Comparison of ENCODE assay signal across 12 cellular contexts in genomic region chr22:17035976-17036841, GRCh38. TPM values are rescaled to one million over a fixed set of nuclear protein-coding genes. Genes with fewer than 3 reads are reported as not detected.
A peak's percentile ranks its signal among the peaks of the same experiment; 100 is the strongest.
DNase-seq lines count a peak whose midpoint lies in the region; ATAC-seq and TF ChIP-seq lines count a peak whose summit lies in the region.
"Not testable (repeated sequence)": the region's sequence is repeated elsewhere in the genome, so short reads cannot be mapped to it uniquely, and the experiment has no call there.
"Had no signal": no experiment of that assay in that cellular context is flagged by ENCODE, and none has a peak within 500 bp of the region (broad histone marks: within the 10 kb centered on the region; RNA-seq: fewer than 3 reads in every experiment).

No MANE protein-coding gene starts in this region.

- not testable (repeated sequence) for H3K4me1 Mint-ChIP-seq in natural killer cell

- intact Hi-C loops in ascending aorta (cut with DNase I); Right ventricle myocardium inferior (cut with DNase I); natural killer cell (cut with micrococcal nuclease): not testable (repeated sequence)

- H3K9me3 Mint-ChIP-seq in natural killer cell = not testable (repeated sequence)

- not testable (repeated sequence) for H3K36me3 ChIP-seq in RWPE2 (ENCODE audit: low read depth); ascending aorta

- H3K4me3 Mint-ChIP-seq in natural killer cell = peak overlapping the region; percentile 80

- H3K27ac ChIP-seq in RWPE2 (ENCODE audit: poor library complexity, severe bottlenecking) = peak overlapping the region; percentile 60
- not testable (repeated sequence) for H3K27ac ChIP-seq in ascending aorta

- H3K27ac Mint-ChIP-seq in natural killer cell = peak overlapping the region in 1 of 2 donors; percentile 33

- not testable (repeated sequence) for H3K9me3 ChIP-seq in RWPE2 (ENCODE audit: severe bottlenecking); ascending aorta

- peak; percentile 62 for DNase-seq in DMS53 (lab: John Stamatoyannopoulos, UW)
- DNase-seq in RWPE2 (ENCODE audit: low spot score) = peak; percentile 53
- not testable (repeated sequence) for DNase-seq in ascending aorta (ENCODE audit: low spot score in 2 of 2); Right ventricle myocardium inferior (ENCODE audit: missing footprints); natural killer cell
- peak; percentile 30 for DNase-seq in superior temporal gyrus (ENCODE audit: extremely low spot score)

- not testable (repeated sequence) for H3K27me3 ChIP-seq in RWPE2 (ENCODE audit: insufficient read depth, poor library complexity, severe bottlenecking); ascending aorta

- not testable (repeated sequence) for H3K36me3 Mint-ChIP-seq in natural killer cell

- ATAC-seq in GM21529 (IDR thresholded peaks at IDR 0.05; ENCODE audit: unreplicated experiment) (peak; percentile 34), HG03432 (IDR thresholded peaks at IDR 0.05; ENCODE audit: unreplicated experiment) (peak; percentile 38), RWPE2 (ENCODE audit: low read depth) (peak; percentile 40), Right ventricle myocardium inferior (peak; percentile 61), natural killer cell (peak in 2 of 3 donors; percentile 45 to 53)

- H3K4me3 ChIP-seq in RWPE2 (ENCODE audit: severe bottlenecking) = peak overlapping the region; percentile 36
- peak overlapping the region; percentile 36 to 49 for H3K4me3 ChIP-seq in ascending aorta

- not testable (repeated sequence) for H3K4me1 ChIP-seq in RWPE2 (ENCODE audit: insufficient read depth, poor library complexity, severe bottlenecking); ascending aorta

- peaks cover 9 to 14% of the 10 kb centered on the region in 2 donors for H3K27me3 Mint-ChIP-seq in natural killer cell (ENCODE audit: low read depth in 2 of 2)

- TF ChIP-seq CTCF in RWPE2 (IDR thresholded peaks at IDR 0.05; ENCODE audit: poor library complexity, severe bottlenecking); ascending aorta (IDR thresholded peaks at IDR 0.05); natural killer cell (IDR thresholded peaks at IDR 0.05): not testable (repeated sequence)

RNA-seq across cellular contexts. Expression of gene GAB4, which starts 28.2 kb away (rescaled TPM):
- total RNA-seq in ascending aorta = not detected
- total RNA-seq in Right ventricle myocardium inferior = not detected
- 1 to 10 TPM in 2 of 3 donors, under 1 TPM in 1; 0.57 to 4.6 (median 2.7) TPM for total RNA-seq in natural killer cell
- total RNA-seq: foreskin keratinocyte; mucosa of gallbladder; subcutaneous adipose tissue; T-helper 2 cell treated with Interferon-gamma antibody and Interleukin-4, amounts not matched to agents 100 ng/mL and 5 ng/mL, for 36 hours had no signal

RNA-seq across cellular contexts. Expression of gene IL17RA, which starts 48.6 kb away (rescaled TPM):
- total RNA-seq in ascending aorta = 84.1 TPM
- 10.9 TPM for total RNA-seq in Right ventricle myocardium inferior
- total RNA-seq in natural killer cell = 10 to 100 TPM; 22.1 to 42.6 (median 28.7) TPM
